Comparison of ENCODE assay signal across 20 cellular contexts in genomic region chr6:98212468-98212867, GRCh38.
DNase-seq lines count a peak whose midpoint lies in the region; ATAC-seq, FAIRE-seq and TF ChIP-seq lines count a peak whose summit lies in the region.
"Had no signal": no experiment of that assay in that cellular context is flagged by ENCODE, and none has a peak within 500 bp of the region (broad histone marks: within the 10 kb centered on the region; RNA-seq: fewer than 3 reads in every experiment).

No MANE protein-coding gene starts in this region.

- no peak overlapping the region for H3K4me3 ChIP-seq in HEK293 (ENCODE audit: low read depth, low read length)
- H3K4me3 ChIP-seq: A549; BLaER1 treated with 17β-estradiol and CSF1 and Interleukin-3, amounts not matched to agents 10 nM and 100 nM had no signal

- ATAC-seq in stimulated activated naive CD8-positive, alpha-beta T cell treated with anti-CD3 and anti-CD28 coated beads, Interleukin-15, Interleukin-2, amounts not matched to agents 100 U/mL and 50 U/mL, for 24 hours, result no peak
- no peak for ATAC-seq in GM19324 (IDR thresholded peaks at IDR 0.05; ENCODE audit: low FRiP score, unreplicated experiment)
- ATAC-seq: A549; CD8-positive, alpha-beta T cell had no signal

- H3K9me3 ChIP-seq in HEK293 (ENCODE audit: control insufficient read depth, insufficient read depth, low read depth, low read length), result no peaks in the 10 kb centered on the region
- H3K9me3 ChIP-seq: A549; BLaER1 treated with 17β-estradiol and CSF1 and Interleukin-3, amounts not matched to agents 10 nM and 100 nM; Caco-2 had no signal

- DNase-seq in frontal cortex (ENCODE audit: low spot score in 2 of 2), result no peak
- no peak for DNase-seq in stimulated activated naive CD8-positive, alpha-beta T cell treated with anti-CD3 and anti-CD28 coated beads, Interleukin-15, Interleukin-2, amounts not matched to agents 100 U/mL and 50 U/mL, for 24 hours
- DNase-seq: 8988T; AML-193; Caco-2; Calu3; CD4-positive, alpha-beta T cell; CD8-positive, alpha-beta T cell; DMS79 treated with DMSO at 0.1 percent for 48 hours; GF-D8 had no signal

- FAIRE-seq in A204.1 (lab: Jason Lieb, UNC) (peak; percentile 65), frontal cortex (lab: Jason Lieb, UNC) (peak; percentile 49)
- FAIRE-seq: A549, D721Med, G401.6, GM12891, GM19239 had no signal

- POLR2A ChIA-PET in HEK293 (lab: Yijun Ruan, JAX), result no interaction called here

- TF ChIP-seq CTCF in HEK293 (tag by site-specific recombination; IDR thresholded peaks at IDR 0.05), result no peak

- no peak overlapping the region for H3K27ac ChIP-seq in HEK293 (ENCODE audit: extremely low read depth, low read depth, low read length)
- H3K27ac ChIP-seq: A549; BLaER1 treated with 17β-estradiol and CSF1 and Interleukin-3, amounts not matched to agents 10 nM and 100 nM; C4-2B had no signal

- CTCF ChIA-PET in HEK293 (lab: Yijun Ruan, JAX), result interaction anchor here (0.9 kb wide), 1 partner anchor 47 kb away, joined by 3 read pairs; no protein-coding TSS in a partner anchor

- H3K36me3 ChIP-seq in HEK293 (ENCODE audit: control insufficient read depth in 2 of 2, insufficient read depth in 1 of 2, low read length in 2 of 2), result no peaks in the 10 kb centered on the region
- H3K36me3 ChIP-seq: BLaER1 treated with 17β-estradiol and CSF1 and Interleukin-3, amounts not matched to agents 10 nM and 100 nM had no signal

- no peaks in the 10 kb centered on the region for H3K4me1 ChIP-seq in HEK293 (ENCODE audit: control insufficient read depth, insufficient read depth, low read length)
- H3K4me1 ChIP-seq: A549; BLaER1 treated with 17β-estradiol and CSF1 and Interleukin-3, amounts not matched to agents 10 nM and 100 nM; Caco-2 had no signal

TF ChIP-seq in HEK293, 187 proteins besides CTCF, POLR2A, EP300 and RAD21:
- TF ChIP-seq ATF2 (tag by site-specific recombination; IDR thresholded peaks at IDR 0.05; ENCODE audit: low read depth) (peak; percentile 55), KLF10 (tag by site-specific recombination; IDR thresholded peaks at IDR 0.05) (no peak)
